In the genomic region with DNA sequence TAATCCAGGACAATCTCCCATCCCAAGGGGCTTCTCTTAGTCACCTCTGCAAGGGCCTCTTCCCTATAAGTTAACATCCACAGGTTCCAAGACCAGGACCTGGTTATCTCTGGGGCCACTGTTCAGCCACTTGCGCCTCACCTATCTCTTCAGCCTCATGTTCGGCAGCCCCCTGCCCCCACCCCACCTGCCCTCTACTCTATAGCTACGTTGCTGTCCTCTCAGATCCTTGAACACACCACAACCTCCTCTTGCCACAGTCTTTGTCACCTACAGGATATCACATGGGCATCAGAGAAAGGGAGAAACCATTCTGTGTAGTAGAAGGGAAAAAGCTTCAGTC, we compare ENCODE assay signal across 16 cellular contexts.
"Had no signal": no experiment of that assay in that cellular context is flagged by ENCODE, and none has a peak within 500 bp of the region (broad histone marks: within the 10 kb centered on the region; RNA-seq: fewer than 3 reads in every experiment).

No MANE protein-coding gene starts in this region.

- H3K27ac ChIP-seq: dorsolateral prefrontal cortex, hepatocyte, neutrophil, sigmoid colon, skin epidermis had no signal

- H3K27me3 ChIP-seq: dorsolateral prefrontal cortex, hepatocyte, neutrophil, sigmoid colon, uterus had no signal

- H3K36me3 ChIP-seq: neutrophil, uterus had no signal

- H3K9me3 ChIP-seq: mucosa of descending colon, neutrophil, uterus had no signal

- H3K4me2 ChIP-seq: hepatocyte had no signal

- H3K4me3 ChIP-seq: dorsolateral prefrontal cortex, hepatocyte, mucosa of descending colon, sigmoid colon, skin epidermis, uterus had no signal

- H3K79me2 ChIP-seq: hepatocyte had no signal

- H3K4me1 ChIP-seq: sigmoid colon, uterus had no signal

- ATAC-seq: mucosa of descending colon; naive thymus-derived CD8-positive, alpha-beta T cell had no signal

- DNase-seq: cortex of kidney; dorsolateral prefrontal cortex; effector CD8-positive, alpha-beta T cell; foreskin melanocyte; mammary epithelial cell; mucosa of descending colon; naive thymus-derived CD8-positive, alpha-beta T cell; posterior cingulate gyrus; sigmoid colon; stimulated activated CD4-positive, alpha-beta T cell treated with anti-CD3 and anti-CD28 coated beads, Interleukin-2, amount 100 ng/mL, for 24 hours; stimulated activated CD4-positive, alpha-beta T cell treated with anti-CD3 and anti-CD28 coated beads, Interleukin-4, amount 100 ng/mL, for 4 hours; stimulated activated naive CD4-positive, alpha-beta T cell treated with Interleukin-2 at 50 U/mL for 16 hours; uterus had no signal

- H2AFZ ChIP-seq: hepatocyte had no signal
